In the genomic region with DNA sequence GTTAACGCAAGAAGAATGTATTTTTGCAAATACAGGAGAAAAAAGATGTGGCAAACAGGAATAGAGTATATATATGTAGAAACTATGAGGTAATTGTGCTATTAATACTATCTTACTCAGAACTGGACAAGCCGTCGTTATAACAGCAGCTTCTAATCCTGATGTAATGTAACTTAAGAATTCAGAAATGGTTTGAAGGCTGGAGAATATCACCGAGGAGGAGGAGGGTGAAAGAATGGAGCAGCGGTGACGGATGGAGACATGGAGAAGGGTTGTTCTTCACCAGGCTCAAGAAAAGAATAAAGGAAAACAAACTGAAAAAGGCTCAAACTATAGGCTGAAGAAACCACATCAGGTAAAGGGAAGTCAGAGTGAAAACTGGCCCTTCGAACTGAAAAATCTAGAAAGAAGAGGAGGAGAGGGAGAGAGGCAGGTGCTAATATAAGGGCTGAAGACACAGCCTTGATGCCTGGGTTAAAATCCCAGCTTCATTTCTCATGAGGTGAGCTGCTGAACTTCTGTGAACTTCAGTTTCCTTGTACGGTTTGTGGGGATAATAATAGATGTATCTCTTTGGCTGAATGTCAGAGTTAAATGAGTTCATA, we compare ENCODE assay signal across 11 cellular contexts. TPM values are rescaled to one million over a fixed set of nuclear protein-coding genes. Genes with fewer than 3 reads are reported as not detected.
DNase-seq lines count a peak whose midpoint lies in the region; ATAC-seq, FAIRE-seq and TF ChIP-seq lines count a peak whose summit lies in the region.
"Had no signal": no experiment of that assay in that cellular context is flagged by ENCODE, and none has a peak within 500 bp of the region (broad histone marks: within the 10 kb centered on the region; RNA-seq: fewer than 3 reads in every experiment).

No MANE protein-coding gene starts in this region.

- no peak overlapping the region for H3K27ac ChIP-seq in kidney (ENCODE audit: low read depth in 2 of 2, low read length in 2 of 2)
- H3K27ac ChIP-seq: SK-N-MC had no signal

- in situ Hi-C loops in astrocyte of the spinal cord (cut with HindIII; ENCODE audit: low sequenced_read_pairs): no loop called here

- H3K9ac ChIP-seq in kidney (ENCODE audit: low read length in 2 of 2): no peak overlapping the region

- H3K9me3 ChIP-seq in kidney (ENCODE audit: control insufficient read depth in 1 of 2, low read length in 2 of 2): no peaks in the 10 kb centered on the region

- no peaks in the 10 kb centered on the region for H3K36me3 ChIP-seq in kidney (ENCODE audit: control insufficient read depth in 1 of 2, insufficient read depth in 2 of 2, low read length in 2 of 2)

- H3K4me3 ChIP-seq in astrocyte of the spinal cord (ENCODE audit: low read depth, low read length): no peak overlapping the region
- H3K4me3 ChIP-seq in skeletal muscle cell (ENCODE audit: low read depth, low read length): no peak overlapping the region
- no peak overlapping the region for H3K4me3 ChIP-seq in kidney (ENCODE audit: low read length in 2 of 2)
- H3K4me3 ChIP-seq: SK-N-MC had no signal

- no peak for FAIRE-seq in kidney (lab: Jason Lieb, UNC)

- peak; percentile 67 for DNase-seq in astrocyte of the spinal cord (ENCODE audit: low read depth, low spot score)
- peak; percentile 41 for DNase-seq in skeletal muscle cell (ENCODE audit: low read depth)
- DNase-seq in stimulated activated CD4-positive, alpha-beta T cell treated with anti-CD3 and anti-CD28 coated beads, Interleukin-2, amount 100 ng/mL, for 24 hours: no peak
- no peak for DNase-seq in NCI-H345 (lab: John Stamatoyannopoulos, UW)
- no peak for DNase-seq in germinal center (ENCODE audit: low spot score)
- DNase-seq in kidney: no peak
- DNase-seq: effector CD4-positive, alpha-beta T cell; GOT3 had no signal

- ATAC-seq in GM19324 (IDR thresholded peaks at IDR 0.05; ENCODE audit: low FRiP score, unreplicated experiment) (peak; percentile 36), HG03025 (IDR thresholded peaks at IDR 0.05; ENCODE audit: low FRiP score, unreplicated experiment) (peak; percentile 74)

- peaks cover 0 to 3% of the 10 kb centered on the region in 2 donors for H3K4me1 ChIP-seq in kidney (ENCODE audit: control insufficient read depth in 1 of 2, insufficient read depth in 1 of 2, low read depth in 1 of 2, low read length in 2 of 2)

- TF ChIP-seq CTCF in astrocyte of the spinal cord (IDR thresholded peaks at IDR 0.05; ENCODE audit: low read depth, low read length) (no peak), kidney (IDR thresholded peaks at IDR 0.05; ENCODE audit: borderline replicate concordance, extremely low read depth, insufficient read depth) (no peak)

- intact Hi-C loops in kidney (cut with DNase I): no loop called here

RNA-seq across cellular contexts. Expression of gene GOLIM4, which starts 44.0 kb away (rescaled TPM):
- 29.9 TPM for total RNA-seq in kidney
- 15.5 TPM for polyA plus RNA-seq in kidney (ENCODE audit: insufficient read depth, low read depth, low replicate concordance)

Comparison
In these comparisons a context has a peak if more than half of its experiments do, and no peak if none do; other contexts are left out.
1. DNase-seq: peak in astrocyte of the spinal cord (single experiment) and skeletal muscle cell (single experiment); none in stimulated activated CD4-positive, alpha-beta T cell treated with anti-CD3 and anti-CD28 coated beads, Interleukin-2, amount 100 ng/mL, for 24 hours (0 of 2), NCI-H345 (single experiment), germinal center (single experiment) and kidney (single experiment).